ENCODE assay signal across 8 cellular contexts in genomic region chr2:225670111-225670974, GRCh38.
A peak's percentile ranks its signal among the peaks of the same experiment; 100 is the strongest.
DNase-seq lines count a peak whose midpoint lies in the region; ATAC-seq, FAIRE-seq and TF ChIP-seq lines count a peak whose summit lies in the region.

No MANE protein-coding gene starts in this region.

- BruUV-seq in endothelial cell of umbilical vein (replicated peaks; lab: Mats Ljungman, UMichigan): no TSS peak

- dilution Hi-C loops in endothelial cell of umbilical vein (cut with MboI; ENCODE audit: extremely low pct_ligation_motif_present, low sequenced_read_pairs): no loop called here

- H3K79me2 ChIP-seq in endothelial cell of umbilical vein (ENCODE audit: control insufficient read depth, insufficient read depth, low read length): no peaks in the 10 kb centered on the region

- POLR2A ChIA-PET in endothelial cell of umbilical vein (lab: Charles Lee): no interaction called here

- no peaks in the 10 kb centered on the region for H3K4me1 ChIP-seq in endothelial cell of umbilical vein (ENCODE audit: control insufficient read depth, extremely low read depth, insufficient read depth, low read length)
- H3K4me1 ChIP-seq in prostate gland (replicated peaks): no peaks in the 10 kb centered on the region

- no peak for FAIRE-seq in endothelial cell of umbilical vein (lab: Jason Lieb, UNC)

- H3K36me3 ChIP-seq in endothelial cell of umbilical vein (ENCODE audit: control insufficient read depth in 2 of 2, extremely low read depth in 1 of 2, insufficient read depth in 2 of 2, low read length in 2 of 2): no peaks in the 10 kb centered on the region
- H3K36me3 ChIP-seq in prostate gland: no peaks in the 10 kb centered on the region

- CTCF ChIA-PET in endothelial cell of umbilical vein (lab: Charles Lee): interaction anchor here (1.0 to 4.1 kb wide), 9 partner anchors 10 to 1568 kb away, joined by 3 to 35 read pairs (median 12); no protein-coding TSS in a partner anchor

- H4K20me1 ChIP-seq in endothelial cell of umbilical vein (replicated peaks; ENCODE audit: control insufficient read depth, extremely low read depth, insufficient read depth, low read length): no peaks in the 10 kb centered on the region

- no peak for TF ChIP-seq POLR2A in endothelial cell of umbilical vein (IDR thresholded peaks at IDR 0.05; ENCODE audit: low read depth, low read length)
- TF ChIP-seq POLR2A in prostate gland (IDR thresholded peaks at IDR 0.05): no peak

- H3K27ac ChIP-seq in endothelial cell of umbilical vein (ENCODE audit: insufficient read depth, low read depth, low read length) (no peak overlapping the region), prostate gland (no peak overlapping the region)

- H3K4me3 ChIP-seq in endothelial cell of umbilical vein (replicated peaks in 1 of 3; ENCODE audit: insufficient read depth in 1 of 3, low read depth in 1 of 3, low read length in 3 of 3) (no peak overlapping the region), prostate gland (no peak overlapping the region)

- WGBS in prostate gland: 42% methylated on average over 4 of the region's 4 CpGs

- ATAC-seq in HG02938 (IDR thresholded peaks at IDR 0.05; ENCODE audit: unreplicated experiment): no peak
- no peak for ATAC-seq in GM18511 (IDR thresholded peaks at IDR 0.05; ENCODE audit: unreplicated experiment)

- H3K9me1 ChIP-seq in endothelial cell of umbilical vein (replicated peaks; ENCODE audit: control insufficient read depth, extremely low read depth, insufficient read depth, low read length): no peaks in the 10 kb centered on the region

- no peaks in the 10 kb centered on the region for H3K9me3 ChIP-seq in endothelial cell of umbilical vein (replicated peaks; ENCODE audit: control insufficient read depth, insufficient read depth, low read length)
- H3K9me3 ChIP-seq in prostate gland: no peaks in the 10 kb centered on the region

- no peak overlapping the region for H3K9ac ChIP-seq in endothelial cell of umbilical vein (replicated peaks; ENCODE audit: extremely low read depth, insufficient read depth, low read length)

- TF ChIP-seq CTCF in endothelial cell of umbilical vein (IDR thresholded peaks at IDR 0.05; ENCODE audit: extremely low read depth in 1 of 2, insufficient read depth in 1 of 2, low read depth in 1 of 2, low read length in 2 of 2) (peak in 1 of 2 donors; percentile 9), prostate gland (IDR thresholded peaks at IDR 0.05) (peak in 3 of 4 experiments; percentile 35 to 56 (median 36))

- DNase-seq in GM04504 (ENCODE audit: low read depth) (peak; percentile 32), NCI-H748 (lab: John Stamatoyannopoulos, UW; ENCODE audit: unreplicated experiment) (peak; percentile 28), endothelial cell of umbilical vein (ENCODE audit: low read depth, low spot score) (peak; percentile 39), prostate gland (ENCODE audit: low spot score) (no peak), putamen (ENCODE audit: low spot score) (no peak), HUDEP-2 (lab: John Stamatoyannopoulos, UW; ENCODE audit: unreplicated experiment in 76 of 76) (no peak)

- H3K4me2 ChIP-seq in endothelial cell of umbilical vein (ENCODE audit: insufficient read depth, low read length): no peak overlapping the region

- intact Hi-C loops in endothelial cell of umbilical vein (cut with micrococcal nuclease): loop anchor here (1.0 kb wide), 3 partner anchors 130 to 1315 kb away; no protein-coding TSS in a partner anchor
- intact Hi-C loops in prostate gland (cut with DNase I): loop anchor here (2.0 to 10.0 kb wide), 3 partner anchors 214 to 1314 kb away; no protein-coding TSS in a partner anchor

- H3K27me3 ChIP-seq in endothelial cell of umbilical vein (ENCODE audit: control insufficient read depth in 2 of 2, insufficient read depth in 2 of 2, low read length in 2 of 2) (no peaks in the 10 kb centered on the region), prostate gland (replicated peaks; ENCODE audit: insufficient read depth) (no peaks in the 10 kb centered on the region)

- H2AFZ ChIP-seq in endothelial cell of umbilical vein (ENCODE audit: low read depth, low read length): no peak overlapping the region

TF ChIP-seq in endothelial cell of umbilical vein, 7 proteins besides CTCF, POLR2A, EP300 and RAD21:
- no peak for TF ChIP-seq JUN (IDR thresholded peaks at IDR 0.05; ENCODE audit: borderline replicate concordance, insufficient read depth, insufficient read length, low read depth)
- TF ChIP-seq MAX (IDR thresholded peaks at IDR 0.05; ENCODE audit: insufficient read depth, insufficient read length): no peak
- no peak for TF ChIP-seq GATA2 (IDR thresholded peaks at IDR 0.05; ENCODE audit: insufficient read depth, insufficient read length, low read depth, low read length)
- no peak for TF ChIP-seq FOS (IDR thresholded peaks at IDR 0.05; ENCODE audit: borderline replicate concordance, insufficient read depth, low read length)
- no peak for TF ChIP-seq MYC (IDR thresholded peaks at IDR 0.05; ENCODE audit: low read depth, low read length)
- TF ChIP-seq POLR2AphosphoS5 (IDR thresholded peaks at IDR 0.05; ENCODE audit: insufficient read depth, low read depth, low read length): no peak
- TF ChIP-seq EZH2 (IDR thresholded peaks at IDR 0.05; ENCODE audit: borderline replicate concordance, low read depth, low read length, severe bottlenecking): no peak
TF ChIP-seq in endothelial cell of umbilical vein: peak in this region for 0.

Comparison
In these comparisons a context has a peak if more than half of its experiments do, and no peak if none do; other contexts are left out.
1. DNase-seq: peak in GM04504 (single experiment), NCI-H748 (single experiment) and endothelial cell of umbilical vein (single experiment); none in prostate gland (single experiment), putamen (single experiment) and HUDEP-2 (0 of 76).